1 cellular context compared by ENCODE assay signal in the genomic region with DNA sequence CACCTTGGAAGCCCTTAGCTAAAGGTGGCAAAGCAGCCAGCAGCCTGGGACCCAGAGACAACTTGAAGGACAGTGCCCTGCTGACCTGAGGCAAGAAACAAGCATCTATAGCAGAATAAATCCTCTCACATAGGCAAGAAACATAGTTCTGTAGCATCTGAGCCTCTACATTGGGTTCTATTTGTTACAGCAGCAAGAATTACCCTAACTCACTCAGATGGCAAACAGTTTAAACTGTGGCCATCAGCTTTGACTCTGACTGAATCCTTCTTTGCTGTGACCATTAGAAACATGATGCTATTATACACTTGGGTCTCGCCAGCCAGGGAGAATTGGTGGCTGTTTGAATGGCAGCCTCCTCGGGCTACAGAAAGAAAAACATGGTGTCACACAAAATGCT.
TF ChIP-seq lines count a peak whose summit lies in the region.

No MANE protein-coding gene starts in this region.

TF ChIP-seq in K562, 482 proteins besides CTCF, POLR2A, EP300 and RAD21:
- no peak for TF ChIP-seq ZNF76 (CRISPR knock-in tag; IDR thresholded peaks at IDR 0.05; ENCODE audit: borderline replicate concordance)
- TF ChIP-seq ZNF12 (CRISPR knock-in tag; IDR thresholded peaks at IDR 0.05) = peak; percentile 91
